8 cellular contexts compared by ENCODE assay signal in the genomic region with DNA sequence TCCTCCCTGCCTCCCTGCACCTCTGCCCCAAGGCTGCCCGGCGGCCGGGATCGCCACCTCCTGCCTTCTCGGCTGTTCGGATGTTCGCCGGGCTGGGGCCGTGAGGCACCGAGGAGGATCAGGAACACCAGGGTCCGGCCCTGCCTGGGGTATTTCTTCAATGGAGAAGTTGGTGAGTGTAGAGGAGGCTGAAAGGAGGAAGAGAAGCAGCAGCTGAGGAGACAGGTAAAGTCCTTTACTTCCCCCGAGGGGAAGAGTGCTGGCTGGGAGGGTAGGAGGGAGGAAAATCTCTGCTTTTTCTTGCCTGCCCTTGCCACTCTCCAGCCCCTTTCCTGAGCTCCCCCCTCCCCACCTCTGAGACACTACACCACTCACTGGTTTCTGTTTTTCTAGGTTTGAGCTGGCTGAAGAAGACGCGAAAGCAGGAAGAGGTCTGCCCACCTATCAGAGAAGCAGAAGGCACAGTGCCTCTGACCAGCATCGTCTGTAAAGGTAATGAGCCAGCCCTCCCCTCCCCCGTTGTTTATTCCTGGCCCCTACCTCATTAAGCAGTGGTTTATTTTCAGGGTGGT. TPM values are rescaled to one million over a fixed set of nuclear protein-coding genes. Genes with fewer than 3 reads are reported as not detected.
DNase-seq lines count a peak whose midpoint lies in the region; ATAC-seq, FAIRE-seq and TF ChIP-seq lines count a peak whose summit lies in the region.

No MANE protein-coding gene starts in this region.

- no peaks in the 10 kb centered on the region for H3K9me3 ChIP-seq in astrocyte (ENCODE audit: insufficient read depth, low read depth, low read length)

- no peak for FAIRE-seq in astrocyte (lab: Jason Lieb, UNC)

- DNase-seq in AG10803 (ENCODE audit: low read depth): peak; percentile 17
- peak; percentile 65 for DNase-seq in OCI-M1 (lab: John Stamatoyannopoulos, UW)
- DNase-seq in astrocyte (ENCODE audit: low read depth): peak; percentile 29
- no peak for DNase-seq in kidney epithelial cell (ENCODE audit: low read depth)
- DNase-seq in stimulated activated naive B cell treated with anti-CD40 and anti-IgM and Interleukin-4, amounts not matched to agents 10 μg/mL and 1 μg/mL and 100 μg/mL, for 72 hours: peak; percentile 47
- no peak for DNase-seq in NCI-H2107 (lab: John Stamatoyannopoulos, UW)

- ATAC-seq in GM18517 (IDR thresholded peaks at IDR 0.05; ENCODE audit: unreplicated experiment) (peak; percentile 39), HG02981 (IDR thresholded peaks at IDR 0.05; ENCODE audit: unreplicated experiment) (peak; percentile 42)
- ATAC-seq in stimulated activated naive B cell treated with anti-CD40 and anti-IgM and Interleukin-4, amounts not matched to agents 10 μg/mL and 1 μg/mL and 100 μg/mL, for 72 hours (replicated peaks): peak; percentile 61 to 69

- H3K27me3 Mint-ChIP-seq in astrocyte (ENCODE audit: low read depth, unreplicated experiment): no peaks in the 10 kb centered on the region
- no peaks in the 10 kb centered on the region for H3K27me3 Mint-ChIP-seq in stimulated activated naive B cell treated with anti-CD40 and anti-IgM and Interleukin-4, amounts not matched to agents 10 μg/mL and 1 μg/mL and 100 μg/mL, for 72 hours

- no peak overlapping the region for H3K4me3 Mint-ChIP-seq in astrocyte (ENCODE audit: unreplicated experiment)
- H3K4me3 Mint-ChIP-seq in stimulated activated naive B cell treated with anti-CD40 and anti-IgM and Interleukin-4, amounts not matched to agents 10 μg/mL and 1 μg/mL and 100 μg/mL, for 72 hours: no peak overlapping the region

- peaks cover 78% of the 10 kb centered on the region for H3K79me2 ChIP-seq in astrocyte (ENCODE audit: insufficient read depth, low read length)

- H3K9me3 Mint-ChIP-seq in astrocyte (ENCODE audit: unreplicated experiment): no peaks in the 10 kb centered on the region
- no peaks in the 10 kb centered on the region for H3K9me3 Mint-ChIP-seq in stimulated activated naive B cell treated with anti-CD40 and anti-IgM and Interleukin-4, amounts not matched to agents 10 μg/mL and 1 μg/mL and 100 μg/mL, for 72 hours

- peaks cover 10% of the 10 kb centered on the region for H4K20me1 ChIP-seq in astrocyte (ENCODE audit: insufficient read depth, low read length)

- TF ChIP-seq CTCF in AG10803 (conservative IDR thresholded peaks at IDR 0.05; ENCODE audit: low read length) (no peak), astrocyte (IDR thresholded peaks at IDR 0.05; ENCODE audit: insufficient read depth, low read depth, low read length) (no peak), kidney epithelial cell (IDR thresholded peaks at IDR 0.05; ENCODE audit: insufficient read depth, low read length, poor library complexity, severe bottlenecking) (no peak)

- peaks cover 3% of the 10 kb centered on the region for H3K36me3 ChIP-seq in astrocyte (ENCODE audit: insufficient read depth, low read length)
- H3K36me3 ChIP-seq in kidney epithelial cell (ENCODE audit: control insufficient read depth, insufficient read depth, low read length): no peaks in the 10 kb centered on the region

- peaks cover 2% of the 10 kb centered on the region for H3K36me3 Mint-ChIP-seq in astrocyte (ENCODE audit: low read depth, unreplicated experiment)
- H3K36me3 Mint-ChIP-seq in stimulated activated naive B cell treated with anti-CD40 and anti-IgM and Interleukin-4, amounts not matched to agents 10 μg/mL and 1 μg/mL and 100 μg/mL, for 72 hours: peaks cover 13 to 15% of the 10 kb centered on the region in 2 donors

- H2AFZ ChIP-seq in astrocyte (ENCODE audit: low read depth, low read length): peak overlapping the region; percentile 79

- H3K4me1 Mint-ChIP-seq in astrocyte (ENCODE audit: low read depth, unreplicated experiment): peaks cover 8% of the 10 kb centered on the region
- H3K4me1 Mint-ChIP-seq in stimulated activated naive B cell treated with anti-CD40 and anti-IgM and Interleukin-4, amounts not matched to agents 10 μg/mL and 1 μg/mL and 100 μg/mL, for 72 hours: peaks cover 16 to 36% of the 10 kb centered on the region in 2 donors

- H3K4me3 ChIP-seq in AG10803 (ENCODE audit: low read length) (peak overlapping the region; percentile 91), astrocyte (ENCODE audit: insufficient read depth, low read depth, low read length) (peak overlapping the region; percentile 93), kidney epithelial cell (ENCODE audit: low read depth, low read length) (peak overlapping the region; percentile 91)

- peaks cover 14% of the 10 kb centered on the region for H3K4me1 ChIP-seq in astrocyte (ENCODE audit: insufficient read depth, low read length)

- H3K27me3 ChIP-seq in astrocyte (ENCODE audit: insufficient read depth, low read length): no peaks in the 10 kb centered on the region
- H3K27me3 ChIP-seq in kidney epithelial cell (ENCODE audit: control insufficient read depth, insufficient read depth, low read length): no peaks in the 10 kb centered on the region

- peak overlapping the region; percentile 10 for H3K27ac Mint-ChIP-seq in astrocyte (ENCODE audit: unreplicated experiment)
- H3K27ac Mint-ChIP-seq in stimulated activated naive B cell treated with anti-CD40 and anti-IgM and Interleukin-4, amounts not matched to agents 10 μg/mL and 1 μg/mL and 100 μg/mL, for 72 hours: no peak overlapping the region

- H3K27ac ChIP-seq in astrocyte (ENCODE audit: low read depth, low read length): peak overlapping the region; percentile 78

- peak overlapping the region; percentile 95 for H3K4me2 ChIP-seq in astrocyte (ENCODE audit: low read length)

- H3K9ac ChIP-seq in astrocyte (ENCODE audit: low read length): peak overlapping the region; percentile 94

RNA-seq across cellular contexts. Expression of a gene that starts 0.5 kb away (rescaled TPM):
- total RNA-seq in astrocyte: 13.5 and 14.4 TPM in 2 replicates
- 17.2 and 17.3 TPM in 2 replicates for total RNA-seq in kidney epithelial cell

RNA-seq across cellular contexts. Expression of a gene that starts 0.9 kb away (rescaled TPM):
- total RNA-seq in astrocyte (7.9 and 10.7 TPM in 2 replicates), kidney epithelial cell (8.2 and 8.5 TPM in 2 replicates)

Comparison
In these comparisons a context has a peak if more than half of its experiments do, and no peak if none do; other contexts are left out.
1. DNase-seq: peak in AG10803 (single experiment), OCI-M1 (single experiment), astrocyte (single experiment) and stimulated activated naive B cell treated with anti-CD40 and anti-IgM and Interleukin-4, amounts not matched to agents 10 μg/mL and 1 μg/mL and 100 μg/mL, for 72 hours (single experiment); none in kidney epithelial cell (single experiment) and NCI-H2107 (single experiment).
2. Peak in every context shown above with its lines, with median percentiles within 50 percentile points of each other: H3K4me3 ChIP-seq and ATAC-seq.